ENCODE assay signal across 14 cellular contexts in the genomic region with DNA sequence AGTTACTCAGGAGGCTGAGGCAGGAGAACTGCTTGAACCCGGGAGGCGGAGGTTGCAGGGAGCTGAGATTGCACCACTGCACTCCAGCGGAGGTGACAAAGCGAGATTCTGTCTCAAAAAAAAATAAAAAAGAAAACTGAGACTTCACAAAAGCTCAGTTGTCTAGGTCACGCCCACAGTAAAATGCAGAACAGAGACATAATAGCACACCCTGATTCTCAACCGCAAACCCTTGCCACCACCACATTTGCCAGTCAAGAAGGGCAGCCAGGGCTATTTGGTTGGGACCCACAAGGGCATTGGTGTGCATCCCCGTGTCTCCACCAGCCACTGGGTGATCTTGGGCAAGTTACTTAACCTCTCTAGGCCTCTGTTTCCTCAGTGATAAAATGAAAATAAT. TPM values are rescaled to one million over a fixed set of nuclear protein-coding genes. Genes with fewer than 3 reads are reported as not detected.
DNase-seq lines count a peak whose midpoint lies in the region; ATAC-seq and TF ChIP-seq lines count a peak whose summit lies in the region.
"Had no signal": no experiment of that assay in that cellular context is flagged by ENCODE, and none has a peak within 500 bp of the region (broad histone marks: within the 10 kb centered on the region; RNA-seq: fewer than 3 reads in every experiment).

No MANE protein-coding gene starts in this region.

- H3K4me3 Mint-ChIP-seq in dendritic cell treated with granulocyte-macrophage colony-stimulating factor and Interleukin-4, amounts not matched to agents 40 ng/mL and 50 ng/mL, for 4 days, result no peak overlapping the region
- no peak overlapping the region for H3K4me3 Mint-ChIP-seq in CD8-positive, alpha-beta T cell
- H3K4me3 Mint-ChIP-seq in activated CD4-positive, alpha-beta memory T cell treated with anti-CD3 and anti-CD28 coated beads for 36 hours, result no peak overlapping the region
- H3K4me3 Mint-ChIP-seq in endodermal cell, result no peak overlapping the region
- H3K4me3 Mint-ChIP-seq: T-helper 1 cell treated with Interleukin-12 subunit alpha and Interleukin-12 subunit beta and Interleukin-4 antibody, amounts not matched to agents 30 μg/mL and 1 μg/mL, for 36 hours had no signal

- CTCF ChIA-PET in CD8-positive, alpha-beta T cell (lab: Charles Lee), result no interaction called here
- CTCF ChIA-PET in activated CD4-positive, alpha-beta memory T cell treated with anti-CD3 and anti-CD28 coated beads for 36 hours (lab: Charles Lee), result interaction anchor here (2.3 kb wide), 1 partner anchor 13 kb away, joined by 7 read pairs; no protein-coding TSS in a partner anchor

- H3K4me1 Mint-ChIP-seq in dendritic cell treated with granulocyte-macrophage colony-stimulating factor and Interleukin-4, amounts not matched to agents 40 ng/mL and 50 ng/mL, for 4 days (ENCODE audit: low read depth), result peaks cover 37% of the 10 kb centered on the region
- peaks cover 3% of the 10 kb centered on the region for H3K4me1 Mint-ChIP-seq in CD8-positive, alpha-beta T cell (ENCODE audit: low read depth)
- peaks cover 2% of the 10 kb centered on the region for H3K4me1 Mint-ChIP-seq in activated CD4-positive, alpha-beta memory T cell treated with anti-CD3 and anti-CD28 coated beads for 36 hours (ENCODE audit: low read depth)
- peaks cover 5% of the 10 kb centered on the region for H3K4me1 Mint-ChIP-seq in endodermal cell

- peak overlapping the region; percentile 46 for H3K27ac Mint-ChIP-seq in dendritic cell treated with granulocyte-macrophage colony-stimulating factor and Interleukin-4, amounts not matched to agents 40 ng/mL and 50 ng/mL, for 4 days
- no peak overlapping the region for H3K27ac Mint-ChIP-seq in CD8-positive, alpha-beta T cell
- no peak overlapping the region for H3K27ac Mint-ChIP-seq in activated CD4-positive, alpha-beta memory T cell treated with anti-CD3 and anti-CD28 coated beads for 36 hours
- no peak overlapping the region for H3K27ac Mint-ChIP-seq in endodermal cell
- H3K27ac Mint-ChIP-seq: T-helper 1 cell treated with Interleukin-12 subunit alpha and Interleukin-12 subunit beta and Interleukin-4 antibody, amounts not matched to agents 30 μg/mL and 1 μg/mL, for 36 hours had no signal

- no peak for TF ChIP-seq POLR2A in GM18505 (IDR thresholded peaks at IDR 0.05; ENCODE audit: borderline replicate concordance, extremely low read depth, insufficient read depth, insufficient read length)

- H3K9me3 ChIP-seq in CD8-positive, alpha-beta T cell (ENCODE audit: low read length), result no peaks in the 10 kb centered on the region
- H3K9me3 ChIP-seq in endodermal cell (ENCODE audit: control insufficient read depth, low read length), result no peaks in the 10 kb centered on the region
- H3K9me3 ChIP-seq: suprapubic skin had no signal

- no peak overlapping the region for H3K9ac ChIP-seq in endodermal cell (ENCODE audit: extremely low read depth, low read length, poor library complexity, severe bottlenecking)

- H3K4me3 ChIP-seq in CD8-positive, alpha-beta T cell (ENCODE audit: low read depth, low read length), result no peak overlapping the region
- H3K4me3 ChIP-seq in endodermal cell (ENCODE audit: low read length), result no peak overlapping the region
- H3K4me3 ChIP-seq: hepatocyte, suprapubic skin had no signal

- no peaks in the 10 kb centered on the region for H3K36me3 ChIP-seq in CD8-positive, alpha-beta T cell (ENCODE audit: insufficient read depth, low read length)
- H3K36me3 ChIP-seq in endodermal cell (ENCODE audit: control insufficient read depth, insufficient read depth, low read length), result peaks cover 9% of the 10 kb centered on the region
- H3K36me3 ChIP-seq: suprapubic skin had no signal

- no peaks in the 10 kb centered on the region for H3K9me3 Mint-ChIP-seq in dendritic cell treated with granulocyte-macrophage colony-stimulating factor and Interleukin-4, amounts not matched to agents 40 ng/mL and 50 ng/mL, for 4 days
- H3K9me3 Mint-ChIP-seq in CD8-positive, alpha-beta T cell, result no peaks in the 10 kb centered on the region
- no peaks in the 10 kb centered on the region for H3K9me3 Mint-ChIP-seq in activated CD4-positive, alpha-beta memory T cell treated with anti-CD3 and anti-CD28 coated beads for 36 hours
- H3K9me3 Mint-ChIP-seq in endodermal cell, result no peaks in the 10 kb centered on the region
- H3K9me3 Mint-ChIP-seq: T-helper 1 cell treated with Interleukin-12 subunit alpha and Interleukin-12 subunit beta and Interleukin-4 antibody, amounts not matched to agents 30 μg/mL and 1 μg/mL, for 36 hours had no signal

- no peaks in the 10 kb centered on the region for H3K27me3 ChIP-seq in CD8-positive, alpha-beta T cell (ENCODE audit: insufficient read depth, low read length)
- H3K27me3 ChIP-seq in endodermal cell (ENCODE audit: control insufficient read depth, insufficient read depth, low read length, poor library complexity, severe bottlenecking), result no peaks in the 10 kb centered on the region
- H3K27me3 ChIP-seq: hepatocyte, suprapubic skin had no signal

- TF ChIP-seq CTCF in CD8-positive, alpha-beta T cell (IDR thresholded peaks at IDR 0.05), result no peak
- no peak for TF ChIP-seq CTCF in endodermal cell (conservative IDR thresholded peaks at IDR 0.05)

- 87 to 98% methylated on average over 6 to 7 of the region's 7 CpGs for WGBS in endodermal cell (ENCODE audit: insufficient coverage in 1 of 2, insufficient read length in 1 of 2), 2 experiments

- intact Hi-C loops in dendritic cell treated with granulocyte-macrophage colony-stimulating factor and Interleukin-4, amounts not matched to agents 40 ng/mL and 50 ng/mL, for 4 days (cut with micrococcal nuclease), result no loop called here
- intact Hi-C loops in CD8-positive, alpha-beta T cell (cut with DNase I, micrococcal nuclease), result no loop called here
- intact Hi-C loops in activated CD4-positive, alpha-beta memory T cell treated with anti-CD3 and anti-CD28 coated beads for 36 hours (cut with micrococcal nuclease), result no loop called here

- H3K27ac ChIP-seq in CD8-positive, alpha-beta T cell (ENCODE audit: low read depth, low read length), result no peak overlapping the region
- no peak overlapping the region for H3K27ac ChIP-seq in endodermal cell (ENCODE audit: low read depth, low read length)
- H3K27ac ChIP-seq: hepatocyte, suprapubic skin had no signal

- POLR2A ChIA-PET in CD8-positive, alpha-beta T cell (lab: Charles Lee), result no interaction called here
- POLR2A ChIA-PET in activated CD4-positive, alpha-beta memory T cell treated with anti-CD3 and anti-CD28 coated beads for 36 hours (lab: Charles Lee), result no interaction called here

- peaks cover 9% of the 10 kb centered on the region for H3K27me3 Mint-ChIP-seq in dendritic cell treated with granulocyte-macrophage colony-stimulating factor and Interleukin-4, amounts not matched to agents 40 ng/mL and 50 ng/mL, for 4 days
- peaks cover 10% of the 10 kb centered on the region for H3K27me3 Mint-ChIP-seq in CD8-positive, alpha-beta T cell (ENCODE audit: low read depth)
- H3K27me3 Mint-ChIP-seq in activated CD4-positive, alpha-beta memory T cell treated with anti-CD3 and anti-CD28 coated beads for 36 hours, result peaks cover 4% of the 10 kb centered on the region
- no peaks in the 10 kb centered on the region for H3K27me3 Mint-ChIP-seq in endodermal cell (ENCODE audit: insufficient read depth)

- ATAC-seq in GM18867 (IDR thresholded peaks at IDR 0.05; ENCODE audit: unreplicated experiment) (peak; percentile 93), GM21576 (IDR thresholded peaks at IDR 0.05; ENCODE audit: unreplicated experiment) (peak; percentile 95), HG03354 (IDR thresholded peaks at IDR 0.05; ENCODE audit: poor library complexity, severe bottlenecking, unreplicated experiment) (peak; percentile 47), GM18505 (IDR thresholded peaks at IDR 0.05; ENCODE audit: unreplicated experiment) (no peak)
- ATAC-seq in CD8-positive, alpha-beta T cell, result no peak

- H3K4me1 ChIP-seq in CD8-positive, alpha-beta T cell (ENCODE audit: insufficient read depth, low read length), result peaks cover 3% of the 10 kb centered on the region
- H3K4me1 ChIP-seq in endodermal cell (ENCODE audit: control insufficient read depth, insufficient read depth, low read length), result no peaks in the 10 kb centered on the region
- H3K4me1 ChIP-seq: suprapubic skin had no signal

- H3K36me3 Mint-ChIP-seq in dendritic cell treated with granulocyte-macrophage colony-stimulating factor and Interleukin-4, amounts not matched to agents 40 ng/mL and 50 ng/mL, for 4 days (ENCODE audit: low read depth), result no peaks in the 10 kb centered on the region
- H3K36me3 Mint-ChIP-seq in CD8-positive, alpha-beta T cell, result no peaks in the 10 kb centered on the region
- H3K36me3 Mint-ChIP-seq in activated CD4-positive, alpha-beta memory T cell treated with anti-CD3 and anti-CD28 coated beads for 36 hours, result no peaks in the 10 kb centered on the region
- H3K36me3 Mint-ChIP-seq in endodermal cell (ENCODE audit: low read depth), result peaks cover 10% of the 10 kb centered on the region

- DNase-seq in CD8-positive, alpha-beta T cell, result no peak
- DNase-seq in activated CD4-positive, alpha-beta memory T cell treated with anti-CD3 and anti-CD28 coated beads for 36 hours, result no peak
- DNase-seq in endodermal cell, result no peak
- DNase-seq: amniotic stem cell, mesendoderm, NCI-H526 had no signal

RNA-seq across cellular contexts. Expression of gene CREB3L1, which starts 25.4 kb away (rescaled TPM):
- total RNA-seq in CD8-positive, alpha-beta T cell, result not detected
- not detected for total RNA-seq in activated CD4-positive, alpha-beta memory T cell treated with anti-CD3 and anti-CD28 coated beads for 36 hours
- 1 to 10 TPM; 8.8 to 9.9 TPM for total RNA-seq in endodermal cell
- polyA plus RNA-seq in endodermal cell (2013, experiment 1 of 2), result 6.6 TPM
- polyA plus RNA-seq in endodermal cell (2013, experiment 2 of 2), result 7.5 TPM

RNA-seq across cellular contexts. Expression of gene DGKZ, which starts 44.4 kb away (rescaled TPM):
- total RNA-seq in CD8-positive, alpha-beta T cell, result 100 to 1,000 TPM; 131 to 135 TPM
- total RNA-seq in activated CD4-positive, alpha-beta memory T cell treated with anti-CD3 and anti-CD28 coated beads for 36 hours, result 10 to 100 TPM; 85.3 to 88.7 TPM
- 10 to 100 TPM; 49.6 to 57.3 TPM for total RNA-seq in endodermal cell
- 40.7 TPM for polyA plus RNA-seq in endodermal cell (2013, experiment 1 of 2)
- 38.7 TPM for polyA plus RNA-seq in endodermal cell (2013, experiment 2 of 2)

Comparison
In these comparisons a context has a peak if more than half of its experiments do, and no peak if none do; other contexts are left out.
1. ATAC-seq: peak in GM18867 (single experiment), GM21576 (single experiment) and HG03354 (single experiment); none in CD8-positive, alpha-beta T cell (single experiment) and GM18505 (single experiment).
2. RNA of gene CREB3L1, which starts 25.4 kb away (total RNA-seq): 8.8 to 9.9 TPM in endodermal cell; not detected in activated CD4-positive, alpha-beta memory T cell treated with anti-CD3 and anti-CD28 coated beads for 36 hours and not detected in CD8-positive, alpha-beta T cell; every median in the first group is over 4 times any median in the second.